ENCODE assay signal across 8 cellular contexts in the genomic region with DNA sequence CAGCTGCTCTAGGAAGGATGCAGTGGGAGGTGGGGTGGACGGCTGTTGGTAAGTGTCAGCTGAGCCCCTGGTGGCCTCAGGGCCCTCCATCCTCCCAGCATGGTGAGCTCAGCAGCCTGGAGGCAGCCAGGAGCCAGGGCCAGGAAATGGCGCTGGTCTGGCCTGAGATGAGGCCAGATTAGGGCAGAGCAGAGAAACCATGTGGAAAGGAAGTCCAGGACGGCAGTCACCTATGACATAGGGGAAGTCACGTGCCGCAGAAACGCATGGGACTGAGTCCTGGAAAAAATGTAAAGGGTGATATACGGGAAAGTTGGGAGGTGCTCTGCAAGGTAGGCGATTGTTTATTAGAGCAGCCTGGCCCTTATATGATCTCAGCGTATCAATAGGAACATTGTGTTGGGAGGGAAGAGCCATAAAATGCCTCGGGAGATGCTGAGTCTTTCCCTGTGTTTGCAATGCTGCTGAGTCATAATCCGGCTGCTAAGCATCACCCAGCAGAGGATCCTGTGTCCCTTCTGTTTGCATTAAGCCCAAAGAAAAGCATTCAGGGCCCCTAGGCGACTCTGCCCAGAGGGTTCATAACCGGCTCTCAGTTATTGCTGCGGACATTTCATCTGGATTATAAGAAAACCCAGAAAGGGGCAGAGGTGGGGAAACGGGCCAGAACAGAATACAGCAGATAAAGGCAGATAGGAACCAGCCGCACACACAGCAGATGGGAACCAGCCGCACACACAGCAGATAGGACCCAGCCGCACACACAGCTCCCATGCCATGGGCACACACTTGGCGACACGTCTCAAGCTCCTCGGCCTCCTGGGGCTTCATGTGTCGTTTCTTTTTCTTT. TPM values are rescaled to one million over a fixed set of nuclear protein-coding genes. Genes with fewer than 3 reads are reported as not detected.
DNase-seq lines count a peak whose midpoint lies in the region; ATAC-seq and TF ChIP-seq lines count a peak whose summit lies in the region.

No MANE protein-coding gene starts in this region.

- BruUV-seq in Panc1 (replicated peaks; lab: Mats Ljungman, UMichigan) = no TSS peak

- H3K4me1 ChIP-seq in Panc1 (ENCODE audit: control insufficient read depth, insufficient read depth, low read length) (peaks cover 65% of the 10 kb centered on the region), neuronal stem cell (ENCODE audit: control insufficient read depth in 2 of 2, insufficient read depth in 1 of 2, low read depth in 1 of 2, low read length in 2 of 2) (peaks cover 7 to 13% of the 10 kb centered on the region in 2 donors)

- H3K14ac ChIP-seq in neuronal stem cell (ENCODE audit: low read length) = no peak overlapping the region

- DNase-seq in GM04504 (ENCODE audit: low read depth) (peak; percentile 70), Panc1 (ENCODE audit: low read depth, low spot score) (peak; percentile 82), epithelial cell of esophagus (ENCODE audit: low read depth) (peak; percentile 94), neuronal stem cell (ENCODE audit: low spot score) (no peak)
- DNase-seq in central memory CD4-positive, alpha-beta T cell = no peak
- DNase-seq in activated CD4-positive, alpha-beta T cell treated with anti-CD3 and anti-CD28 coated beads, Interleukin-2, amount 10 ng/mL, durations not matched to agents 24 days and 14 days = no peak
- no peak for DNase-seq in stimulated activated CD4-positive, alpha-beta T cell treated with anti-CD3 and anti-CD28 coated beads, Interleukin-2, amount 100 ng/mL, for 48 hours

- H3K4me2 ChIP-seq in neuronal stem cell (ENCODE audit: insufficient read depth, low read length, poor library complexity, severe bottlenecking) = no peak overlapping the region

- H3K9me3 Mint-ChIP-seq in activated CD4-positive, alpha-beta T cell treated with anti-CD3 and anti-CD28 coated beads, Interleukin-2, amount 10 ng/mL, durations not matched to agents 24 days and 14 days = no peaks in the 10 kb centered on the region

- peak overlapping the region; percentile 11 for H2AFZ ChIP-seq in neuronal stem cell (ENCODE audit: low read length)

- no peak overlapping the region for H2BK5ac ChIP-seq in neuronal stem cell (ENCODE audit: low read length)

- H4K91ac ChIP-seq in neuronal stem cell (ENCODE audit: low read depth, low read length, poor library complexity) = no peak overlapping the region

- POLR2A ChIA-PET in Panc1 (lab: Charles Lee) = interaction anchor here (0.6 to 1.0 kb wide), 6 partner anchors 13 to 263 kb away, joined by 3 to 5 read pairs (median 3); partner anchors contain the start of gene NCL

- H3K4me3 ChIP-seq in Panc1 (ENCODE audit: low read depth in 2 of 2, low read length in 2 of 2) (peak overlapping the region in 1 of 2 experiments; percentile 27; a peak in 2 of 4 replicates), epithelial cell of esophagus (ENCODE audit: low read length) (no peak overlapping the region), neuronal stem cell (ENCODE audit: low read length in 2 of 2) (peak overlapping the region in 1 of 2 donors; percentile 32)

- H3K4ac ChIP-seq in neuronal stem cell (ENCODE audit: low read length) = peak overlapping the region; percentile 41

- intact Hi-C loops in Panc1 (cut with micrococcal nuclease; ENCODE audit: unreplicated experiment) = loop anchor here (5.0 kb wide), 1 partner anchor 32 kb away; the partner anchor contains the start of gene B3GNT7
- intact Hi-C loops in activated CD4-positive, alpha-beta T cell treated with anti-CD3 and anti-CD28 coated beads, Interleukin-2, amount 10 ng/mL, durations not matched to agents 24 days and 14 days (cut with micrococcal nuclease) = no loop called here

- H3K4me3 Mint-ChIP-seq in activated CD4-positive, alpha-beta T cell treated with anti-CD3 and anti-CD28 coated beads, Interleukin-2, amount 10 ng/mL, durations not matched to agents 24 days and 14 days = no peak overlapping the region

- no peak overlapping the region for H3K23ac ChIP-seq in neuronal stem cell (ENCODE audit: low read depth, low read length, poor library complexity)

- H4K8ac ChIP-seq in neuronal stem cell (ENCODE audit: low read depth, low read length) = no peak overlapping the region

- in situ Hi-C loops in Panc1 (cut with HindIII; ENCODE audit: low pct_unique_long_range_greater_than_20kb, low sequenced_read_pairs) = no loop called here

- H3K9ac ChIP-seq in neuronal stem cell (ENCODE audit: low read depth, low read length, poor library complexity) = no peak overlapping the region

- peak overlapping the region; percentile 97 for H3K27ac ChIP-seq in Panc1 (ENCODE audit: low read length)
- H3K27ac ChIP-seq in neuronal stem cell (replicated peaks; ENCODE audit: low read length) = no peak overlapping the region

- ATAC-seq in Panc1 = peak; percentile 89
- no peak for ATAC-seq in GM21515 (IDR thresholded peaks at IDR 0.05; ENCODE audit: unreplicated experiment)

- no peaks in the 10 kb centered on the region for H3K36me3 Mint-ChIP-seq in activated CD4-positive, alpha-beta T cell treated with anti-CD3 and anti-CD28 coated beads, Interleukin-2, amount 10 ng/mL, durations not matched to agents 24 days and 14 days (ENCODE audit: low read depth)

- WGBS in neuronal stem cell (ENCODE audit: extremely low coverage in 2 of 2, insufficient read length in 2 of 2, insufficient replicate concordance in 1 of 2), 2 donors = no CpG with 5 or more reads among the region's 22 CpGs

- CTCF ChIA-PET in Panc1 (lab: Charles Lee) = interaction anchor here (0.5 to 0.9 kb wide), 3 partner anchors 35 to 165 kb away, joined by 3 to 4 read pairs (median 3); no protein-coding TSS in a partner anchor

- no peak overlapping the region for H2BK12ac ChIP-seq in neuronal stem cell (ENCODE audit: low read length)

- H3K79me1 ChIP-seq in neuronal stem cell (ENCODE audit: low read depth, low read length) = no peaks in the 10 kb centered on the region

- H2AK5ac ChIP-seq in neuronal stem cell (ENCODE audit: low read depth, low read length) = no peak overlapping the region

- H3K18ac ChIP-seq in neuronal stem cell (ENCODE audit: low read length) = peak overlapping the region; percentile 35

- no peaks in the 10 kb centered on the region for H3K36me3 ChIP-seq in Panc1 (ENCODE audit: control insufficient read depth, insufficient read depth, low read length)
- peaks cover 11% of the 10 kb centered on the region in 2 donors for H3K36me3 ChIP-seq in neuronal stem cell (replicated peaks in 1 of 2; ENCODE audit: control insufficient read depth in 2 of 2, insufficient read depth in 2 of 2, low read length in 2 of 2)

- H2BK120ac ChIP-seq in neuronal stem cell (ENCODE audit: low read depth, low read length) = no peak overlapping the region

- no peaks in the 10 kb centered on the region for H3K27me3 ChIP-seq in Panc1 (ENCODE audit: control insufficient read depth, insufficient read depth, low read length)
- H3K27me3 ChIP-seq in neuronal stem cell (ENCODE audit: control insufficient read depth in 3 of 3, insufficient read depth in 3 of 3, low read depth in 1 of 3, low read length in 3 of 3) = no peaks in the 10 kb centered on the region

- no peak overlapping the region for H3K27ac Mint-ChIP-seq in activated CD4-positive, alpha-beta T cell treated with anti-CD3 and anti-CD28 coated beads, Interleukin-2, amount 10 ng/mL, durations not matched to agents 24 days and 14 days

- TF ChIP-seq CTCF in Panc1 (IDR thresholded peaks at IDR 0.05) (no peak), epithelial cell of esophagus (IDR thresholded peaks at IDR 0.05; ENCODE audit: insufficient read depth, low read depth, low read length, missing control alignments) (no peak)

- peaks cover 2% of the 10 kb centered on the region for H3K27me3 Mint-ChIP-seq in activated CD4-positive, alpha-beta T cell treated with anti-CD3 and anti-CD28 coated beads, Interleukin-2, amount 10 ng/mL, durations not matched to agents 24 days and 14 days

- no peak overlapping the region for H2BK15ac ChIP-seq in neuronal stem cell (ENCODE audit: low read length)

- H3K9me3 ChIP-seq in Panc1 (ENCODE audit: control insufficient read depth, insufficient read depth, low read depth, low read length) (no peaks in the 10 kb centered on the region), neuronal stem cell (replicated peaks in 1 of 2; ENCODE audit: control insufficient read depth in 2 of 2, insufficient read depth in 1 of 2, low read depth in 1 of 2, low read length in 2 of 2) (peaks cover 0 to 2% of the 10 kb centered on the region in 2 donors)

- peaks cover 9% of the 10 kb centered on the region for H3K4me1 Mint-ChIP-seq in activated CD4-positive, alpha-beta T cell treated with anti-CD3 and anti-CD28 coated beads, Interleukin-2, amount 10 ng/mL, durations not matched to agents 24 days and 14 days

RNA-seq across cellular contexts. Expression of gene B3GNT7, which starts 30.3 kb away (rescaled TPM):
- 83.3 TPM for total RNA-seq in Panc1 (2021; ENCODE audit: unreplicated experiment)
- 85.5 TPM for polyA plus RNA-seq in Panc1 (2012; ENCODE audit: insufficient read length)
- 1.0 TPM for polyA plus RNA-seq in neuronal stem cell (2013, experiment 1 of 2)
- polyA plus RNA-seq in neuronal stem cell (2013, experiment 2 of 2) = 0.84 TPM
- total RNA-seq in activated CD4-positive, alpha-beta T cell treated with anti-CD3 and anti-CD28 coated beads, Interleukin-2, amount 10 ng/mL, durations not matched to agents 24 days and 14 days = not detected in 2 replicates

Comparison
In these comparisons a context has a peak if more than half of its experiments do, and no peak if none do; other contexts are left out.
1. DNase-seq: peak in GM04504 (single experiment), Panc1 (single experiment) and epithelial cell of esophagus (single experiment); none in neuronal stem cell (single experiment), central memory CD4-positive, alpha-beta T cell (single experiment), activated CD4-positive, alpha-beta T cell treated with anti-CD3 and anti-CD28 coated beads, Interleukin-2, amount 10 ng/mL, durations not matched to agents 24 days and 14 days (single experiment) and stimulated activated CD4-positive, alpha-beta T cell treated with anti-CD3 and anti-CD28 coated beads, Interleukin-2, amount 100 ng/mL, for 48 hours (0 of 2).
2. RNA of gene B3GNT7, which starts 30.3 kb away (total RNA-seq): 83.3 TPM in Panc1 (single experiment); not detected in activated CD4-positive, alpha-beta T cell treated with anti-CD3 and anti-CD28 coated beads, Interleukin-2, amount 10 ng/mL, durations not matched to agents 24 days and 14 days; every median in the first group is over 10 times any median in the second.